ENCODE assay signal across 8 cellular contexts in genomic region chr17:66466933-66467367, GRCh38.
DNase-seq lines count a peak whose midpoint lies in the region; ATAC-seq and TF ChIP-seq lines count a peak whose summit lies in the region.

No MANE protein-coding gene starts in this region.

- DNase-seq in CD1c-positive myeloid dendritic cell (ENCODE audit: extremely low spot score) (peak; percentile 84), HT1080 (ENCODE audit: low read depth) (peak; percentile 99), right atrium auricular region (ENCODE audit: low spot score) (peak; percentile 64), NCI-H1105 (lab: John Stamatoyannopoulos, UW) (no peak), DMS79 treated with DMSO at 0.1 percent for 48 hours (lab: John Stamatoyannopoulos, UW) (no peak), testis (no peak)
- DNase-seq in activated T-cell treated with anti-CD3 and anti-CD28 coated beads, Interleukin-2, amount 50 U/mL, for 72 hours = peak; percentile 74 to 79
- DNase-seq in stimulated activated naive B cell treated with anti-CD40 and anti-IgM and Interleukin-4, amounts not matched to agents 10 μg/mL and 1 μg/mL and 100 μg/mL, for 72 hours = no peak

- H3K4me3 Mint-ChIP-seq in activated T-cell treated with anti-CD3 and anti-CD28 coated beads, Interleukin-2, amount 50 U/mL, for 72 hours = peak overlapping the region; percentile 38 to 60
- H3K4me3 Mint-ChIP-seq in stimulated activated naive B cell treated with anti-CD40 and anti-IgM and Interleukin-4, amounts not matched to agents 10 μg/mL and 1 μg/mL and 100 μg/mL, for 72 hours = no peak overlapping the region

- TF ChIP-seq POLR2A in testis (IDR thresholded peaks at IDR 0.05) = no peak

- H3K36me3 Mint-ChIP-seq in activated T-cell treated with anti-CD3 and anti-CD28 coated beads, Interleukin-2, amount 50 U/mL, for 72 hours (ENCODE audit: insufficient read depth in 2 of 2) = no peaks in the 10 kb centered on the region
- no peaks in the 10 kb centered on the region for H3K36me3 Mint-ChIP-seq in stimulated activated naive B cell treated with anti-CD40 and anti-IgM and Interleukin-4, amounts not matched to agents 10 μg/mL and 1 μg/mL and 100 μg/mL, for 72 hours

- H3K4me1 Mint-ChIP-seq in activated T-cell treated with anti-CD3 and anti-CD28 coated beads, Interleukin-2, amount 50 U/mL, for 72 hours (ENCODE audit: low read depth) = peaks cover 78% of the 10 kb centered on the region
- H3K4me1 Mint-ChIP-seq in stimulated activated naive B cell treated with anti-CD40 and anti-IgM and Interleukin-4, amounts not matched to agents 10 μg/mL and 1 μg/mL and 100 μg/mL, for 72 hours = peaks cover 15 to 24% of the 10 kb centered on the region in 2 donors

- H3K27ac ChIP-seq in right atrium auricular region (peak overlapping the region in 1 of 2 donors; percentile 25), testis (peak overlapping the region in 1 of 2 donors; percentile 33)

- H3K4me3 ChIP-seq in right atrium auricular region (no peak overlapping the region), testis (no peak overlapping the region)

- 50 to 53% methylated on average over 6 of the region's 6 CpGs for WGBS in testis, 2 donors

- no peaks in the 10 kb centered on the region for H3K27me3 Mint-ChIP-seq in activated T-cell treated with anti-CD3 and anti-CD28 coated beads, Interleukin-2, amount 50 U/mL, for 72 hours (ENCODE audit: low read depth)
- no peaks in the 10 kb centered on the region for H3K27me3 Mint-ChIP-seq in stimulated activated naive B cell treated with anti-CD40 and anti-IgM and Interleukin-4, amounts not matched to agents 10 μg/mL and 1 μg/mL and 100 μg/mL, for 72 hours

- intact Hi-C loops in testis (cut with DNase I; ENCODE audit: low total_unique reads) = no loop called here

- peak; percentile 95 to 98 for ATAC-seq in activated T-cell treated with anti-CD3 and anti-CD28 coated beads, Interleukin-2, amount 50 U/mL, for 72 hours (replicated peaks in 1 of 2)
- peak; percentile 28 to 67 for ATAC-seq in stimulated activated naive B cell treated with anti-CD40 and anti-IgM and Interleukin-4, amounts not matched to agents 10 μg/mL and 1 μg/mL and 100 μg/mL, for 72 hours (replicated peaks)

- H3K9me3 Mint-ChIP-seq in activated T-cell treated with anti-CD3 and anti-CD28 coated beads, Interleukin-2, amount 50 U/mL, for 72 hours = no peaks in the 10 kb centered on the region
- no peaks in the 10 kb centered on the region for H3K9me3 Mint-ChIP-seq in stimulated activated naive B cell treated with anti-CD40 and anti-IgM and Interleukin-4, amounts not matched to agents 10 μg/mL and 1 μg/mL and 100 μg/mL, for 72 hours

- TF ChIP-seq CTCF in right atrium auricular region (IDR thresholded peaks at IDR 0.05) (no peak), testis (IDR thresholded peaks at IDR 0.05) (no peak)

- no peaks in the 10 kb centered on the region for H3K27me3 ChIP-seq in right atrium auricular region
- H3K27me3 ChIP-seq in testis = no peaks in the 10 kb centered on the region

- H3K9me3 ChIP-seq in right atrium auricular region (no peaks in the 10 kb centered on the region), testis (no peaks in the 10 kb centered on the region)

- H3K4me1 ChIP-seq in right atrium auricular region (peaks cover 0 to 28% of the 10 kb centered on the region in 2 donors), testis (peaks cover 26% of the 10 kb centered on the region)

- peak overlapping the region; percentile 45 for H3K27ac Mint-ChIP-seq in activated T-cell treated with anti-CD3 and anti-CD28 coated beads, Interleukin-2, amount 50 U/mL, for 72 hours
- no peak overlapping the region for H3K27ac Mint-ChIP-seq in stimulated activated naive B cell treated with anti-CD40 and anti-IgM and Interleukin-4, amounts not matched to agents 10 μg/mL and 1 μg/mL and 100 μg/mL, for 72 hours

- H3K36me3 ChIP-seq in right atrium auricular region (no peaks in the 10 kb centered on the region), testis (ENCODE audit: low read depth, missing control alignments) (no peaks in the 10 kb centered on the region)

Comparison
In these comparisons a context has a peak if more than half of its experiments do, and no peak if none do; other contexts are left out.
1. DNase-seq: peak in CD1c-positive myeloid dendritic cell (single experiment), HT1080 (single experiment), activated T-cell treated with anti-CD3 and anti-CD28 coated beads, Interleukin-2, amount 50 U/mL, for 72 hours (2 of 2) and right atrium auricular region (single experiment); none in stimulated activated naive B cell treated with anti-CD40 and anti-IgM and Interleukin-4, amounts not matched to agents 10 μg/mL and 1 μg/mL and 100 μg/mL, for 72 hours (single experiment), NCI-H1105 (single experiment), DMS79 treated with DMSO at 0.1 percent for 48 hours (single experiment) and testis (single experiment).
2. H3K4me3 Mint-ChIP-seq: peak in activated T-cell treated with anti-CD3 and anti-CD28 coated beads, Interleukin-2, amount 50 U/mL, for 72 hours (2 of 2); none in stimulated activated naive B cell treated with anti-CD40 and anti-IgM and Interleukin-4, amounts not matched to agents 10 μg/mL and 1 μg/mL and 100 μg/mL, for 72 hours (0 of 2).